Comparison of ENCODE assay signal across 10 cellular contexts in the genomic region with DNA sequence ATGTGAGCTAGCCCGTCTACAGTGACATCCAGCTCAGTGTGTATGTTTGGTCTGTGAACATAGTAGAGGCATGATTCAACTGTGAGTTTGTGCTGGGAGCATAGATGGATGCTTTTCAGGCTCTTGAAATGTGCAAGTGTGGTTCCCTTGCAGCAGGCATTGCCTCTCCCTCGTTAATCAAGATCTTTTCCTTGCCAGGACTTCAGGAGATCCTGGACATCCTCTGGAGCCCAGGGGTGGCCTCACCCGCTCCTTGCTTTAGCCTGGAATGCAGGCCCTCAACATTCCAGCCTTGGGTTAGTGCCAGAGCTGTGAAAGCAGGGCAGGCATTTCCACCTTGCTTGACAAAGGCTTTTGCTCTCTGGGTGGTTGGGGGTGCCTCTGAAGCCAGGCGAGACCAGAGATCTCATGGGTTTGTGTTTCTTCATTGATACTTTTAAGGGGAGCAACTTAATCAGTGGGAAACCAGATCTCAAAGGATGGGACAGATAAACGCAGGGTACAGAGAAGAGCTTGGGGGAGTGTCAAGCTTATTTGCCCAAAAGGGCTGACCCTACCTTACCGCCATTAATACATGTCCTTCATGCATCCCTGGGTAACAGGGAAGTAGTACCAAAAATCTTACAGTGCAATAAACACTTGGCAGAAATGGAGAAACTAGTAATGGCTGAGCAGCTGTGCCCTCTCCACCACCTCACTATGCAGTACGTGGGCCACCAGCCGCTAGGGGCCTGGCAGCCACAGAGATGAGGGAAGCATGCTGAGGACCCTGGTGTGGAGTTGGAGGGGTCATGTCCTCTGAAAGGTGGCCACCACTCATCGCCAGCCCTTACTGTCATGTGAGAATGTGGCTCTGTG.
A peak's percentile ranks its signal among the peaks of the same experiment; 100 is the strongest.
DNase-seq lines count a peak whose midpoint lies in the region; ATAC-seq and TF ChIP-seq lines count a peak whose summit lies in the region.
"Had no signal": no experiment of that assay in that cellular context is flagged by ENCODE, and none has a peak within 500 bp of the region (broad histone marks: within the 10 kb centered on the region; RNA-seq: fewer than 3 reads in every experiment).

No MANE protein-coding gene starts in this region.

- H3K23ac ChIP-seq in IMR-90 (ENCODE audit: low read depth, low read length) = peak overlapping the region; percentile 2

- H3K9ac ChIP-seq in IMR-90 (ENCODE audit: low read depth, low read length) (no peak overlapping the region), neural progenitor cell (no peak overlapping the region)

- H3K4ac ChIP-seq in IMR-90 (ENCODE audit: low read depth, low read length) = peak overlapping the region; percentile 80

- BruUV-seq in IMR-90 (replicated peaks; lab: Mats Ljungman, UMichigan) = no TSS peak

- H3K27me3 Mint-ChIP-seq in neural progenitor cell (ENCODE audit: insufficient read depth, low read depth) = no peaks in the 10 kb centered on the region

- H3K4me2 ChIP-seq in IMR-90 (ENCODE audit: low read depth, low read length) = peak overlapping the region; percentile 50
- H3K4me2 ChIP-seq in neural progenitor cell = no peak overlapping the region

- H3F3A ChIP-seq in neural progenitor cell (ENCODE audit: low read depth) = peaks cover 30% of the 10 kb centered on the region

- H2AFZ ChIP-seq in IMR-90 (replicated peaks; ENCODE audit: low read length, poor library complexity) (peak overlapping the region; percentile 14), neural progenitor cell (replicated peaks) (no peak overlapping the region)

- peak overlapping the region; percentile 66 for H4K91ac ChIP-seq in IMR-90 (ENCODE audit: insufficient read depth, low read depth, low read length)

- peak; percentile 3 for DNase-seq in DMS79 (lab: John Stamatoyannopoulos, UW)
- peak; percentile 85 for DNase-seq in IMR-90
- DNase-seq in coronary artery (ENCODE audit: low spot score) = peak; percentile 46
- DNase-seq in neural progenitor cell (ENCODE audit: low spot score) = peak; percentile 24
- DNase-seq in NCI-H748 treated with DMSO at 0.1 percent for 48 hours (lab: John Stamatoyannopoulos, UW) = no peak
- no peak for DNase-seq in sigmoid colon
- DNase-seq: stimulated activated CD4-positive, alpha-beta T cell treated with anti-CD3 and anti-CD28 coated beads, Interleukin-15, amount 100 ng/mL, for 24 hours; WERI-Rb-1 had no signal

- H3K4me3 ChIP-seq in IMR-90 (ENCODE audit: insufficient read depth, low read depth, low read length) (no peak overlapping the region), coronary artery (no peak overlapping the region), neural progenitor cell (no peak overlapping the region), sigmoid colon (no peak overlapping the region)

- TF ChIP-seq CTCF in IMR-90 (conservative IDR thresholded peaks at IDR 0.05; ENCODE audit: low read depth, low read length) (no peak), coronary artery (IDR thresholded peaks at IDR 0.05) (no peak), neural progenitor cell (IDR thresholded peaks at IDR 0.05) (no peak), sigmoid colon (IDR thresholded peaks at IDR 0.05) (no peak)

- peaks cover 50% of the 10 kb centered on the region for H3K4me1 Mint-ChIP-seq in neural progenitor cell

- H3K9me3 ChIP-seq in IMR-90 (ENCODE audit: control insufficient read depth, insufficient read depth, low read length) (no peaks in the 10 kb centered on the region), neural progenitor cell (ENCODE audit: low read depth) (no peaks in the 10 kb centered on the region), sigmoid colon (no peaks in the 10 kb centered on the region)

- no peak overlapping the region; the same call in 2 of the 3 replicates for H2BK15ac ChIP-seq in IMR-90 (ENCODE audit: low read depth, low read length)

- peaks cover 5% of the 10 kb centered on the region for H3K79me2 ChIP-seq in neural progenitor cell (ENCODE audit: low read depth)

- POLR2A ChIA-PET in IMR-90 (lab: Charles Lee; ENCODE audit: unreplicated experiment) = no interaction called here

- no peak overlapping the region; the same call in 1 of the 2 replicates for H4K5ac ChIP-seq in IMR-90 (ENCODE audit: low read depth, low read length)

- H2BK120ac ChIP-seq in IMR-90 (ENCODE audit: low read depth, low read length) = peak overlapping the region; percentile 74

- peaks cover 52 to 80% of the 10 kb centered on the region in 2 experiments for H3K79me1 ChIP-seq in IMR-90 (ENCODE audit: low read depth in 1 of 2, low read length in 2 of 2)

- no peak for TF ChIP-seq RAD21 in IMR-90 (IDR thresholded peaks at IDR 0.05; ENCODE audit: low read length)

- ATAC-seq in IMR-90 (ENCODE audit: low read depth) = peak; percentile 86
- ATAC-seq in HG03159 (IDR thresholded peaks at IDR 0.05; ENCODE audit: unreplicated experiment) = no peak
- no peak for ATAC-seq in GM19452 (IDR thresholded peaks at IDR 0.05; ENCODE audit: unreplicated experiment)

- no peak for TF ChIP-seq EP300 in sigmoid colon (IDR thresholded peaks at IDR 0.05)

- no peaks in the 10 kb centered on the region for H3K36me3 ChIP-seq in IMR-90 (ENCODE audit: control insufficient read depth, insufficient read depth, low read length)
- H3K36me3 ChIP-seq in neural progenitor cell = no peaks in the 10 kb centered on the region
- no peaks in the 10 kb centered on the region for H3K36me3 ChIP-seq in sigmoid colon
- H3K36me3 ChIP-seq: WERI-Rb-1 had no signal

- TF ChIP-seq POLR2A in IMR-90 (IDR thresholded peaks at IDR 0.05; ENCODE audit: low read depth, low read length) (no peak), sigmoid colon (IDR thresholded peaks at IDR 0.05) (no peak)

- WGBS in IMR-90 (ENCODE audit: extremely low coverage in 2 of 2, insufficient read length in 1 of 2), 2 experiments = no CpG with 5 or more reads among the region's 9 CpGs
- 77 to 78% methylated on average over 9 of the region's 9 CpGs for WGBS in sigmoid colon, 2 donors

- dilution Hi-C loops in IMR-90 (cut with HindIII; ENCODE audit: low sequenced_read_pairs, unreplicated experiment) = no loop called here

- H2AK9ac ChIP-seq in IMR-90 (replicated peaks; ENCODE audit: low read depth, low read length, poor library complexity) = peak overlapping the region; percentile 78

- H2BK20ac ChIP-seq in IMR-90 (ENCODE audit: low read depth, low read length) = peak overlapping the region; percentile 61

- no peaks in the 10 kb centered on the region for H3K9me3 Mint-ChIP-seq in neural progenitor cell

- peaks cover 30% of the 10 kb centered on the region for H3K4me1 ChIP-seq in IMR-90 (ENCODE audit: control insufficient read depth, insufficient read depth, low read length)
- peaks cover 28% of the 10 kb centered on the region for H3K4me1 ChIP-seq in neural progenitor cell
- H3K4me1 ChIP-seq in sigmoid colon = peaks cover 0 to 32% (median 17%) of the 10 kb centered on the region in 4 donors

- no peak overlapping the region for H3K4me3 Mint-ChIP-seq in neural progenitor cell

- H3K9me1 ChIP-seq in IMR-90 (ENCODE audit: insufficient read depth, low read length) = peaks cover 37% of the 10 kb centered on the region

- H3K27ac Mint-ChIP-seq in neural progenitor cell = no peak overlapping the region

- peak overlapping the region; percentile 77 for H3K14ac ChIP-seq in IMR-90 (replicated peaks; ENCODE audit: low read depth, low read length)

- H3K27me3 ChIP-seq in IMR-90 (ENCODE audit: control insufficient read depth, insufficient read depth, low read length) (no peaks in the 10 kb centered on the region), neural progenitor cell (no peaks in the 10 kb centered on the region), sigmoid colon (no peaks in the 10 kb centered on the region)

- intact Hi-C loops in IMR-90 (cut with micrococcal nuclease) = loop anchor here (1.0 kb wide), 1 partner anchor 11 kb away; no protein-coding TSS in a partner anchor
- intact Hi-C loops in sigmoid colon (cut with DNase I) = no loop called here

- H3K27ac ChIP-seq in IMR-90 (ENCODE audit: insufficient read depth, low read length) (no peak overlapping the region), coronary artery (no peak overlapping the region), neural progenitor cell (no peak overlapping the region), sigmoid colon (peak overlapping the region in 1 of 4 donors; percentile 34)
- H3K27ac ChIP-seq: WERI-Rb-1 had no signal

- peak overlapping the region; percentile 74 for H2BK5ac ChIP-seq in IMR-90 (ENCODE audit: low read depth, low read length, poor library complexity, severe bottlenecking)

- H3K18ac ChIP-seq in IMR-90 (ENCODE audit: low read depth, low read length) = peak overlapping the region; percentile 33; the same call in 1 of the 2 replicates

- peak overlapping the region; percentile 96 for H2AK5ac ChIP-seq in IMR-90 (ENCODE audit: low read depth, low read length)

- CTCF ChIA-PET in IMR-90 (lab: Yijun Ruan, JAX) = interaction anchor here (0.6 kb wide), 1 partner anchor 10 kb away, joined by 3 read pairs; no protein-coding TSS in a partner anchor

- peak overlapping the region in 1 of 2 experiments; percentile 74; a peak in 1 of 4 replicates for H4K8ac ChIP-seq in IMR-90 (ENCODE audit: low read depth in 2 of 2, low read length in 2 of 2)

- in situ Hi-C loops in IMR-90 (cut with MboI; ENCODE audit: low sequenced_read_pairs) = no loop called here

- H3K56ac ChIP-seq in IMR-90 (ENCODE audit: extremely low read depth, insufficient read depth, low read length) = no peak overlapping the region

- H3K36me3 Mint-ChIP-seq in neural progenitor cell = no peaks in the 10 kb centered on the region

- H4K20me1 ChIP-seq in IMR-90 (ENCODE audit: insufficient read depth, low read length) (peaks cover 27% of the 10 kb centered on the region; the same call in 1 of the 2 replicates), neural progenitor cell (ENCODE audit: low read depth) (peaks cover 21% of the 10 kb centered on the region)

TF ChIP-seq in IMR-90, 13 proteins besides CTCF, POLR2A, EP300 and RAD21 (continues in another document):
- TF ChIP-seq, protein P1, sequence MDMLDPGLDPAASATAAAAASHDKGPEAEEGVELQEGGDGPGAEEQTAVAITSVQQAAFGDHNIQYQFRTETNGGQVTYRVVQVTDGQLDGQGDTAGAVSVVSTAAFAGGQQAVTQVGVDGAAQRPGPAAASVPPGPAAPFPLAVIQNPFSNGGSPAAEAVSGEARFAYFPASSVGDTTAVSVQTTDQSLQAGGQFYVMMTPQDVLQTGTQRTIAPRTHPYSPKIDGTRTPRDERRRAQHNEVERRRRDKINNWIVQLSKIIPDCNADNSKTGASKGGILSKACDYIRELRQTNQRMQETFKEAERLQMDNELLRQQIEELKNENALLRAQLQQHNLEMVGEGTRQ (IDR thresholded peaks at IDR 0.05; ENCODE audit: low read depth, low read length) = no peak
- no peak for TF ChIP-seq BHLHE40 (IDR thresholded peaks at IDR 0.05; ENCODE audit: low read depth, low read length)
- no peak for TF ChIP-seq MXI1 (IDR thresholded peaks at IDR 0.05; ENCODE audit: borderline replicate concordance, low read depth, low read length)
- no peak for TF ChIP-seq RCOR1 (IDR thresholded peaks at IDR 0.05; ENCODE audit: insufficient replicate concordance, low read length)

Comparison
In these comparisons a context has a peak if more than half of its experiments do, and no peak if none do; other contexts are left out.
1. DNase-seq: peak in DMS79 (single experiment), IMR-90 (single experiment), coronary artery (single experiment) and neural progenitor cell (single experiment); none in NCI-H748 treated with DMSO at 0.1 percent for 48 hours (single experiment) and sigmoid colon (single experiment).